Comparison of ENCODE assay signal across 1 cellular context in the genomic region with DNA sequence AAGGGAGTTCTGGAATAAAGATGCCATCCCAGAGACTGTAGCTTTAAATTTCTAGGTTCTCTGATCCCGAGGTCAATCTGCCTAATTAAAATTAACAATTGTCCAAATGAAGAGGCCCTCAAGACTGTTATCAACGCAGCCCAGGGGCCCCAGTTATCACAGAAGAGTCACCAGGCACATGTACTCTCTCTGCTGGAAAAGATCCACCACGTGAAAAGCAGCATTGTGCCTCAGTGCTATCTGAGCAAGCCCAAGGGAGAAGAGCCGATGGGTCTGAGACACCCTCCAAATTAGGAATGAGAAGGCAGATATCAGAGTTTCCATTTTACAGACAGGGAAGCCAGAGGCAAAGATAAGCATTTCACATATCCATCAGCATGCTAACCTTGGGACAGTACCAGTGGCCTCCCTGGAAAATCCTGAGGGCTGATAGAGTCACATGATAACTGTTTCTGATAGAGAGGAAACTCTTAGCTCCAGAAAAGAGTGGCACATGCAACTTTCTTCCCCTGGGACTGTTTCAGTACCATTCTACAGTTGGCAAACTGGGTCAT.
TF ChIP-seq lines count a peak whose summit lies in the region.

No MANE protein-coding gene starts in this region.

TF ChIP-seq in HepG2, 621 proteins besides CTCF, POLR2A, EP300 and RAD21 (continued from another document):
- TF ChIP-seq ZNF543 (CRISPR knock-in tag; IDR thresholded peaks at IDR 0.05), result no peak
- TF ChIP-seq, protein P1, sequence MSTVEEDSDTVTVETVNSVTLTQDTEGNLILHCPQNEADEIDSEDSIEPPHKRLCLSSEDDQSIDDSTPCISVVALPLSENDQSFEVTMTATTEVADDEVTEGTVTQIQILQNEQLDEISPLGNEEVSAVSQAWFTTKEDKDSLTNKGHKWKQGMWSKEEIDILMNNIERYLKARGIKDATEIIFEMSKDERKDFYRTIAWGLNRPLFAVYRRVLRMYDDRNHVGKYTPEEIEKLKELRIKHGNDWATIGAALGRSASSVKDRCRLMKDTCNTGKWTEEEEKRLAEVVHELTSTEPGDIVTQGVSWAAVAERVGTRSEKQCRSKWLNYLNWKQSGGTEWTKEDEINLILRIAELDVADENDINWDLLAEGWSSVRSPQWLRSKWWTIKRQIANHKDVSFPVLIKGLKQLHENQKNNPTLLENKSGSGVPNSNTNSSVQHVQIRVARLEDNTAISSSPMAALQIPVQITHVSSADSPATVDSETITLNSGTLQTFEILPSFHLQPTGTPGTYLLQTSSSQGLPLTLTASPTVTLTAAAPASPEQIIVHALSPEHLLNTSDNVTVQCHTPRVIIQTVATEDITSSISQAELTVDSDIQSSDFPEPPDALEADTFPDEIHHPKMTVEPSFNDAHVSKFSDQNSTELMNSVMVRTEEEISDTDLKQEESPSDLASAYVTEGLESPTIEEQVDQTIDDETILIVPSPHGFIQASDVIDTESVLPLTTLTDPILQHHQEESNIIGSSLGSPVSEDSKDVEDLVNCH (CRISPR knock-in tag; IDR thresholded peaks at IDR 0.05), result no peak
- TF ChIP-seq, protein P2, sequence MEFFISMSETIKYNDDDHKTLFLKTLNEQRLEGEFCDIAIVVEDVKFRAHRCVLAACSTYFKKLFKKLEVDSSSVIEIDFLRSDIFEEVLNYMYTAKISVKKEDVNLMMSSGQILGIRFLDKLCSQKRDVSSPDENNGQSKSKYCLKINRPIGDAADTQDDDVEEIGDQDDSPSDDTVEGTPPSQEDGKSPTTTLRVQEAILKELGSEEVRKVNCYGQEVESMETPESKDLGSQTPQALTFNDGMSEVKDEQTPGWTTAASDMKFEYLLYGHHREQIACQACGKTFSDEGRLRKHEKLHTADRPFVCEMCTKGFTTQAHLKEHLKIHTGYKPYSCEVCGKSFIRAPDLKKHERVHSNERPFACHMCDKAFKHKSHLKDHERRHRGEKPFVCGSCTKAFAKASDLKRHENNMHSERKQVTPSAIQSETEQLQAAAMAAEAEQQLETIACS (CRISPR knock-in tag; IDR thresholded peaks at IDR 0.05), result no peak
- TF ChIP-seq, protein P3, sequence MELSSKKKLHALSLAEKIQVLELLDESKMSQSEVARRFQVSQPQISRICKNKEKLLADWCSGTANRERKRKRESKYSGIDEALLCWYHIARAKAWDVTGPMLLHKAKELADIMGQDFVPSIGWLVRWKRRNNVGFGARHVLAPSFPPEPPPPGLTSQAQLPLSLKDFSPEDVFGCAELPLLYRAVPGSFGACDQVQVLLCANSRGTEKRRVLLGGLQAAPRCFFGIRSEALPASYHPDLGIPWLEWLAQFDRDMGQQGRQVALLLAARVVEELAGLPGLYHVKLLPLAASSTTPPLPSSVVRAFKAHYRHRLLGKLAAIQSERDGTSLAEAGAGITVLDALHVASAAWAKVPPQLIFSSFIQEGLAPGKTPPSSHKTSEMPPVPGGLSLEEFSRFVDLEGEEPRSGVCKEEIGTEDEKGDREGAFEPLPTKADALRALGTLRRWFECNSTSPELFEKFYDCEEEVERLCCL (CRISPR knock-in tag; IDR thresholded peaks at IDR 0.05; ENCODE audit: borderline replicate concordance), result no peak
- TF ChIP-seq CENPX (CRISPR knock-in tag; IDR thresholded peaks at IDR 0.05), result no peak
- TF ChIP-seq, protein P4, sequence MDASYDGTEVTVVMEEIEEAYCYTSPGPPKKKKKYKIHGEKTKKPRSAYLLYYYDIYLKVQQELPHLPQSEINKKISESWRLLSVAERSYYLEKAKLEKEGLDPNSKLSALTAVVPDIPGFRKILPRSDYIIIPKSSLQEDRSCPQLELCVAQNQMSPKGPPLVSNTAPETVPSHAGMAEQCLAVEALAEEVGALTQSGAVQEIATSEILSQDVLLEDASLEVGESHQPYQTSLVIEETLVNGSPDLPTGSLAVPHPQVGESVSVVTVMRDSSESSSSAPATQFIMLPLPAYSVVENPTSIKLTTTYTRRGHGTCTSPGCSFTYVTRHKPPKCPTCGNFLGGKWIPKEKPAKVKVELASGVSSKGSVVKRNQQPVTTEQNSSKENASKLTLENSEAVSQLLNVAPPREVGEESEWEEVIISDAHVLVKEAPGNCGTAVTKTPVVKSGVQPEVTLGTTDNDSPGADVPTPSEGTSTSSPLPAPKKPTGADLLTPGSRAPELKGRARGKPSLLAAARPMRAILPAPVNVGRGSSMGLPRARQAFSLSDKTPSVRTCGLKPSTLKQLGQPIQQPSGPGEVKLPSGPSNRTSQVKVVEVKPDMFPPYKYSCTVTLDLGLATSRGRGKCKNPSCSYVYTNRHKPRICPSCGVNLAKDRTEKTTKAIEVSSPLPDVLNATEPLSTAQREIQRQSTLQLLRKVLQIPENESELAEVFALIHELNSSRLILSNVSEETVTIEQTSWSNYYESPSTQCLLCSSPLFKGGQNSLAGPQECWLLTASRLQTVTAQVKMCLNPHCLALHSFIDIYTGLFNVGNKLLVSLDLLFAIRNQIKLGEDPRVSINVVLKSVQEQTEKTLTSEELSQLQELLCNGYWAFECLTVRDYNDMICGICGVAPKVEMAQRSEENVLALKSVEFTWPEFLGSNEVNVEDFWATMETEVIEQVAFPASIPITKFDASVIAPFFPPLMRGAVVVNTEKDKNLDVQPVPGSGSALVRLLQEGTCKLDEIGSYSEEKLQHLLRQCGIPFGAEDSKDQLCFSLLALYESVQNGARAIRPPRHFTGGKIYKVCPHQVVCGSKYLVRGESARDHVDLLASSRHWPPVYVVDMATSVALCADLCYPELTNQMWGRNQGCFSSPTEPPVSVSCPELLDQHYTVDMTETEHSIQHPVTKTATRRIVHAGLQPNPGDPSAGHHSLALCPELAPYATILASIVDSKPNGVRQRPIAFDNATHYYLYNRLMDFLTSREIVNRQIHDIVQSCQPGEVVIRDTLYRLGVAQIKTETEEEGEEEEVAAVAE (CRISPR knock-in tag; IDR thresholded peaks at IDR 0.05; ENCODE audit: borderline replicate concordance), result no peak
- 0 out of 2 replicates have a peak, but pooled peaks have one; percentile 49 for TF ChIP-seq ARID2 (CRISPR knock-in tag; IDR thresholded peaks at IDR 0.05; ENCODE audit: borderline replicate concordance)
- no peak for TF ChIP-seq RFXANK (CRISPR knock-in tag; IDR thresholded peaks at IDR 0.05)
- TF ChIP-seq ZNF782 (CRISPR knock-in tag; IDR thresholded peaks at IDR 0.05; ENCODE audit: borderline replicate concordance), result no peak
- peak; percentile 18; the same call in 1 of the 2 replicates for TF ChIP-seq REPIN1 (CRISPR knock-in tag; IDR thresholded peaks at IDR 0.05; ENCODE audit: borderline replicate concordance, low read depth)
- TF ChIP-seq NKX3-1 (CRISPR knock-in tag; IDR thresholded peaks at IDR 0.05), result no peak
- TF ChIP-seq ZNF292 (CRISPR knock-in tag; IDR thresholded peaks at IDR 0.05; ENCODE audit: borderline replicate concordance, low read depth), result no peak
- no peak for TF ChIP-seq NPAS2 (CRISPR knock-in tag; IDR thresholded peaks at IDR 0.05; ENCODE audit: borderline replicate concordance)
- no peak for TF ChIP-seq ZNF230 (CRISPR knock-in tag; IDR thresholded peaks at IDR 0.05)
- no peak for TF ChIP-seq ZNF331 (CRISPR knock-in tag; IDR thresholded peaks at IDR 0.05)
- no peak for TF ChIP-seq KLF16 (CRISPR knock-in tag; IDR thresholded peaks at IDR 0.05)
- TF ChIP-seq, protein P5, sequence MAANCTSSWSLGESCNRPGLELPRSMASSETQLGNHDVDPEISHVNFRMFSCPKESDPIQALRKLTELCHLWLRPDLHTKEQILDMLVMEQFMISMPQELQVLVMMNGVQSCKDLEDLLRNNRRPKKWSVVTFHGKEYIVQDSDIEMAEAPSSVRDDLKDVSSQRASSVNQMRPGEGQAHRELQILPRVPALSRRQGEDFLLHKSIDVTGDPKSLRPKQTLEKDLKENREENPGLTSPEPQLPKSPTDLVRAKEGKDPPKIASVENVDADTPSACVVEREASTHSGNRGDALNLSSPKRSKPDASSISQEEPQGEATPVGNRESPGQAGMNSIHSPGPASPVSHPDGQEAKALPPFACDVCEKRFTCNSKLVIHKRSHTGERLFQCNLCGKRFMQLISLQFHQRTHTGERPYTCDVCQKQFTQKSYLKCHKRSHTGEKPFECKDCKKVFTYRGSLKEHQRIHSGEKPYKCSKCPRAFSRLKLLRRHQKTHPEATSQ (CRISPR knock-in tag; IDR thresholded peaks at IDR 0.05; ENCODE audit: borderline replicate concordance), result no peak
- TF ChIP-seq CAMTA2 (CRISPR knock-in tag; IDR thresholded peaks at IDR 0.05; ENCODE audit: borderline replicate concordance), result no peak
- TF ChIP-seq MIXL1 (CRISPR knock-in tag; IDR thresholded peaks at IDR 0.05), result no peak
